8 cellular contexts compared by ENCODE assay signal in the genomic region with DNA sequence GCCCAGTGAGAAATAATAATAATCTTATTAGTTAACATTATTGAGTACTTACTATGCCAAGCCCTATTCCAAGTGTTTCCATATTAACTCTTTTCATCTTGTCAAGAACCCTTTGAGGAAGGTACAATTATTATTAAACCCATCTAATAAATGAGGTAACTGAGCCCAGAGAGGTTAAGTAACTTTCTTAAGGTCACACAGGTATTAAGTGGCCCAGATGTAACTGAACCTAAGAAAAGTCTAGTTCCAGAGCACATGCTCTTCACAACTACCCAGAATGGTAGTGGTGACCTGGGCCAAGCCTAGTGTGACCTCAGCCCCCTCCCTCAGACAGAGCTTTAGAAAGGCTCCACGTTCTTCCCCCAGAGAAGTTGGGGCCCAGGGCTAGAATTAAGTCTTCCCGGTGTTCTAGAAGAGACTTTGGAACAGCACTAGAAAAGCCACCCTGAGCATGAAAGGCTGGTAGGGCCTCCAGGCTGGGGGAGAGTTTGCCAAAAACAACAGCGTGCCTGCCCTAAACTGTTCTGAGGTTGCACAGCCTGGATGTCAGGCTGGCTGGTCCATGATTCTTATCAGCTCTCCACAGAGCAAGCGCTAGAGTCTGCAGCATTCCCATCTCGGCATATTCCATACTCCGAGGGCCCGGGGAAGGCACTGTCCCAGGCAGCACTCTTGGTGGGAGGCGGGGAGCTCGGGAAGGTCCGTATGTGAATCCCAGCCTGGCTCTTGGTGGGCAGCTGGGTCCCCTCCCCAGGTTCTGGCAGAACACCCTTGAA. TPM values are rescaled to one million over a fixed set of nuclear protein-coding genes. Genes with fewer than 3 reads are reported as not detected.
DNase-seq lines count a peak whose midpoint lies in the region; ATAC-seq and TF ChIP-seq lines count a peak whose summit lies in the region.

No MANE protein-coding gene starts in this region.

- TF ChIP-seq CTCF in HFF-Myc (IDR thresholded peaks at IDR 0.05; ENCODE audit: low read depth, low read length, missing control alignments) (no peak), mammary epithelial cell (conservative IDR thresholded peaks at IDR 0.05 in 1 of 2, IDR thresholded peaks at IDR 0.05 in 1 of 2; ENCODE audit: extremely low read depth in 1 of 2, insufficient read depth in 1 of 2, low read depth in 1 of 2, low read length in 2 of 2) (no peak)

- H3K9me3 ChIP-seq in mammary epithelial cell (replicated peaks; ENCODE audit: insufficient read depth, low read length), result no peaks in the 10 kb centered on the region

- H3K4ac ChIP-seq in mesendoderm (ENCODE audit: low read depth, low read length), result no peak overlapping the region

- H4K5ac ChIP-seq in mesendoderm (ENCODE audit: low read length), result no peak overlapping the region

- no peaks in the 10 kb centered on the region for H3K79me2 ChIP-seq in mammary epithelial cell (ENCODE audit: insufficient read depth, low read length)
- no peaks in the 10 kb centered on the region for H3K79me2 ChIP-seq in mesendoderm (ENCODE audit: control insufficient read depth, insufficient read depth, low read length)

- no peak overlapping the region for H2BK120ac ChIP-seq in mesendoderm (ENCODE audit: low read depth, low read length)

- in situ Hi-C loops in mammary epithelial cell (cut with MboI; ENCODE audit: low sequenced_read_pairs in 2 of 2), result no loop called here

- H2AK5ac ChIP-seq in mesendoderm (ENCODE audit: low read length), result no peak overlapping the region

- H3K27ac ChIP-seq in mammary epithelial cell (ENCODE audit: insufficient read depth, low read depth, low read length), result peak overlapping the region; percentile 71
- no peak overlapping the region for H3K27ac ChIP-seq in mesendoderm (ENCODE audit: low read depth, low read length)

- no peak overlapping the region for H3K18ac ChIP-seq in mesendoderm (ENCODE audit: low read length)

- dilution Hi-C loops in mammary epithelial cell (cut with HindIII; ENCODE audit: low sequenced_read_pairs), result no loop called here

- H2BK5ac ChIP-seq in mesendoderm (ENCODE audit: low read length), result no peak overlapping the region

- no peak for ATAC-seq in HG03097 (IDR thresholded peaks at IDR 0.05; ENCODE audit: low FRiP score, unreplicated experiment)

- H3K27me3 ChIP-seq in mammary epithelial cell (ENCODE audit: insufficient read depth, low read length) (no peaks in the 10 kb centered on the region), mesendoderm (ENCODE audit: insufficient read depth, low read length, poor library complexity) (no peaks in the 10 kb centered on the region)

- H3K56ac ChIP-seq in mesendoderm (ENCODE audit: low read length), result peak overlapping the region; percentile 73

- no peaks in the 10 kb centered on the region for H3K79me1 ChIP-seq in mesendoderm (ENCODE audit: low read length)

- H3K4me3 ChIP-seq in HFF-Myc (replicated peaks; ENCODE audit: low read depth, low read length), result peak overlapping the region; percentile 18
- H3K4me3 ChIP-seq in mammary epithelial cell (replicated peaks in 1 of 3; ENCODE audit: insufficient read depth in 1 of 3, low read depth in 2 of 3, low read length in 3 of 3), result peak overlapping the region in 2 of 3 experiments; percentile 11 to 28
- no peak overlapping the region for H3K4me3 ChIP-seq in mesendoderm (ENCODE audit: low read length)

- intact Hi-C loops in mammary epithelial cell (cut with micrococcal nuclease), result loop anchor here (1.0 to 2.0 kb wide), 4 partner anchors 17 to 57 kb away; no protein-coding TSS in a partner anchor

- TSS peak; percentile 100 for BruUV-seq in mammary epithelial cell (replicated peaks; lab: Mats Ljungman, UMichigan)

- H3K36me3 ChIP-seq in mammary epithelial cell (ENCODE audit: insufficient read depth, low read length) (no peaks in the 10 kb centered on the region), mesendoderm (ENCODE audit: control insufficient read depth, insufficient read depth, low read length) (no peaks in the 10 kb centered on the region)

- H3K4me1 ChIP-seq in mammary epithelial cell (ENCODE audit: insufficient read depth, low read length) (peaks cover 33% of the 10 kb centered on the region), mesendoderm (ENCODE audit: control insufficient read depth, low read depth, low read length) (peaks cover 9% of the 10 kb centered on the region)

- WGBS in mammary epithelial cell (ENCODE audit: low coverage, missing lambda C conversion rate), result 2% methylated on average over 9 of the region's 10 CpGs
- no CpG with 5 or more reads among the region's 10 CpGs for WGBS in mesendoderm (ENCODE audit: extremely low coverage, insufficient coverage, low lambda C conversion rate)

- H4K8ac ChIP-seq in mesendoderm (ENCODE audit: low read depth, low read length), result no peak overlapping the region

- no peaks in the 10 kb centered on the region for H4K20me1 ChIP-seq in mammary epithelial cell (ENCODE audit: insufficient read depth, low read length)

- DNase-seq in A172 (ENCODE audit: low spot score) (peak; percentile 62), HFF-Myc (ENCODE audit: extremely low read depth, low read depth) (no peak), mammary epithelial cell (peak; percentile 80), mesendoderm (peak; percentile 44), NOMO-1 (lab: John Stamatoyannopoulos, UW; ENCODE audit: unreplicated experiment in 2 of 2) (no peak), kidney glomerular epithelial cell (lab: John Stamatoyannopoulos, UW) (no peak), MV-4-11 (lab: John Stamatoyannopoulos, UW) (no peak)

- no peak overlapping the region for H2BK15ac ChIP-seq in mesendoderm (replicated peaks; ENCODE audit: low read depth)

- H3K4me2 ChIP-seq in mammary epithelial cell (ENCODE audit: insufficient read depth, low read depth, low read length) (peak overlapping the region; percentile 72), mesendoderm (ENCODE audit: low read length) (peak overlapping the region; percentile 6)

- CTCF ChIA-PET in mammary epithelial cell (lab: Charles Lee; ENCODE audit: low non-redundant PET), result no interaction called here

- H3K23ac ChIP-seq in mesendoderm (ENCODE audit: low read length), result no peak overlapping the region

- peak overlapping the region; percentile 50 for H2AFZ ChIP-seq in mammary epithelial cell (ENCODE audit: low read depth, low read length)

- H3K9ac ChIP-seq in mammary epithelial cell (ENCODE audit: insufficient read depth, low read length) (peak overlapping the region; percentile 34), mesendoderm (ENCODE audit: low read length) (peak overlapping the region; percentile 26)

RNA-seq across cellular contexts. Expression of gene CTDSP2, which starts 41.3 kb away (rescaled TPM):
- 26.9 and 27.5 TPM in 2 replicates for total RNA-seq in A172 (2014; rRNA removed; shearing (Covaris generic))
- total RNA-seq in mammary epithelial cell, result 10 to 100 TPM; 51.3 to 76.1 TPM
- polyA plus RNA-seq in mammary epithelial cell, result 56.4 TPM
- polyA minus RNA-seq in mammary epithelial cell, result 204 TPM
- polyA plus RNA-seq in mesendoderm (2013, experiment 1 of 2), result 49.3 TPM
- 49.4 TPM for polyA plus RNA-seq in mesendoderm (2013, experiment 2 of 2)

RNA-seq across cellular contexts. Expression of gene ATP23, which starts 53.5 kb away (rescaled TPM):
- total RNA-seq in A172 (2014; rRNA removed; shearing (Covaris generic)), result 15.7 and 17.7 TPM in 2 replicates
- 1 to 10 TPM; 5.4 to 6.8 TPM for total RNA-seq in mammary epithelial cell
- 9.5 TPM for polyA plus RNA-seq in mammary epithelial cell
- 19.1 TPM for polyA minus RNA-seq in mammary epithelial cell
- 10.9 TPM for polyA plus RNA-seq in mesendoderm (2013, experiment 1 of 2)
- polyA plus RNA-seq in mesendoderm (2013, experiment 2 of 2), result 10.4 TPM

Comparison
In these comparisons a context has a peak if more than half of its experiments do, and no peak if none do; other contexts are left out.
1. DNase-seq: peak in A172 (single experiment), mammary epithelial cell (single experiment) and mesendoderm (single experiment); none in HFF-Myc (single experiment), NOMO-1 (0 of 2), kidney glomerular epithelial cell (single experiment) and MV-4-11 (single experiment).